ENCODE assay signal across 1 cellular context in the genomic region with DNA sequence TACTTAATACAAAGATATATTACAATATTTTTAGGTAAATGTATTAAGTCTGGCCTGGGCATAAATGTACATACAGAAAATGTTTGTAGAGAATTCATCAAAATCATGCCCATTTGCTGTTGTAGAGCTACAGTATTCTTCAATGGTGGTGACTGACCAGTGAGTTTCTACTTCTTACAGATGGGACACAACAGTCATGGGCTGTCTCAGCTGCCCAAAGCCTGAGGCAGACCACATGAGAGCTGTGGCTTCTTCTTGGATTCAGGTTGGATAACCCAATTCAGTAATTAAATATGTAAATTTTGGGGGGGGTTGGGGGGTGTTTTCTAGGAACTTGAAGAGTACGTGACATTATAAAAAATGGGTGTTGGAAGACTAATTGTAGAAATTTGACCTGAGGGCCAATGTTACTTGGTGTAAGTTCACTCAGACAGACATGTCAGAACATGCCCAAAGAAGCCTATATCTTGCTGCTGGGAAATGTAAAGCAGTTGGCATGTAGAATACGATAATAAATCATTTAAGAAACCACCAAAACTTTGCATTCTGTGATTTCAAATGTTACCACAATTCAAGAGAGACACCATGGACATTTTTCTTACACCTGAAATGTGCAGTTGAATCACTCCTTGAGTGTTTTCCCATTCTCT.
TF ChIP-seq lines count a peak whose summit lies in the region.

No MANE protein-coding gene starts in this region.

TF ChIP-seq in HEK293, 187 proteins besides CTCF, POLR2A, EP300 and RAD21 (continued from another document):
- TF ChIP-seq, protein P1, sequence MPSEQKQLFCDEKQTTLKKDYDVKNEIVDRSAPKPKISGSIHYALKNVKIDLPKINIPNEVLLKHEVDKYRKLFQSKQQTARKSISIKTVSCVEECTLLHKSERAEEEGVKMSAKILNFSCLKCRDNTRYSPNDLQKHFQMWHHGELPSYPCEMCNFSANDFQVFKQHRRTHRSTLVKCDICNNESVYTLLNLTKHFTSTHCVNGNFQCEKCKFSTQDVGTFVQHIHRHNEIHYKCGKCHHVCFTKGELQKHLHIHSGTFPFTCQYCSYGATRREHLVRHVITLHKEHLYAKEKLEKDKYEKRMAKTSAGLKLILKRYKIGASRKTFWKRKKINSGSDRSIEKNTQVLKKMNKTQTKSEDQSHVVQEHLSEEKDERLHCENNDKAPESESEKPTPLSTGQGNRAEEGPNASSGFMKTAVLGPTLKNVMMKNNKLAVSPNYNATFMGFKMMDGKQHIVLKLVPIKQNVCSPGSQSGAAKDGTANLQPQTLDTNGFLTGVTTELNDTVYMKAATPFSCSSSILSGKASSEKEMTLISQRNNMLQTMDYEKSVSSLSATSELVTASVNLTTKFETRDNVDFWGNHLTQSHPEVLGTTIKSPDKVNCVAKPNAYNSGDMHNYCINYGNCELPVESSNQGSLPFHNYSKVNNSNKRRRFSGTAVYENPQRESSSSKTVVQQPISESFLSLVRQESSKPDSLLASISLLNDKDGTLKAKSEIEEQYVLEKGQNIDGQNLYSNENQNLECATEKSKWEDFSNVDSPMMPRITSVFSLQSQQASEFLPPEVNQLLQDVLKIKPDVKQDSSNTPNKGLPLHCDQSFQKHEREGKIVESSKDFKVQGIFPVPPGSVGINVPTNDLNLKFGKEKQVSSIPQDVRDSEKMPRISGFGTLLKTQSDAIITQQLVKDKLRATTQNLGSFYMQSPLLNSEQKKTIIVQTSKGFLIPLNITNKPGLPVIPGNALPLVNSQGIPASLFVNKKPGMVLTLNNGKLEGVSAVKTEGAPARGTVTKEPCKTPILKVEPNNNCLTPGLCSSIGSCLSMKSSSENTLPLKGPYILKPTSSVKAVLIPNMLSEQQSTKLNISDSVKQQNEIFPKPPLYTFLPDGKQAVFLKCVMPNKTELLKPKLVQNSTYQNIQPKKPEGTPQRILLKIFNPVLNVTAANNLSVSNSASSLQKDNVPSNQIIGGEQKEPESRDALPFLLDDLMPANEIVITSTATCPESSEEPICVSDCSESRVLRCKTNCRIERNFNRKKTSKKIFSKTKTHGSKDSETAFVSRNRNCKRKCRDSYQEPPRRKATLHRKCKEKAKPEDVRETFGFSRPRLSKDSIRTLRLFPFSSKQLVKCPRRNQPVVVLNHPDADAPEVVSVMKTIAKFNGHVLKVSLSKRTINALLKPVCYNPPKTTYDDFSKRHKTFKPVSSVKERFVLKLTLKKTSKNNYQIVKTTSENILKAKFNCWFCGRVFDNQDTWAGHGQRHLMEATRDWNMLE (tag by site-specific recombination; conservative IDR thresholded peaks at IDR 0.05; ENCODE audit: low read depth): peak; percentile 24; the same call in 1 of the 2 replicates
- no peak for TF ChIP-seq ZBTB20 (tag by site-specific recombination; IDR thresholded peaks at IDR 0.05)
- TF ChIP-seq, protein P2, sequence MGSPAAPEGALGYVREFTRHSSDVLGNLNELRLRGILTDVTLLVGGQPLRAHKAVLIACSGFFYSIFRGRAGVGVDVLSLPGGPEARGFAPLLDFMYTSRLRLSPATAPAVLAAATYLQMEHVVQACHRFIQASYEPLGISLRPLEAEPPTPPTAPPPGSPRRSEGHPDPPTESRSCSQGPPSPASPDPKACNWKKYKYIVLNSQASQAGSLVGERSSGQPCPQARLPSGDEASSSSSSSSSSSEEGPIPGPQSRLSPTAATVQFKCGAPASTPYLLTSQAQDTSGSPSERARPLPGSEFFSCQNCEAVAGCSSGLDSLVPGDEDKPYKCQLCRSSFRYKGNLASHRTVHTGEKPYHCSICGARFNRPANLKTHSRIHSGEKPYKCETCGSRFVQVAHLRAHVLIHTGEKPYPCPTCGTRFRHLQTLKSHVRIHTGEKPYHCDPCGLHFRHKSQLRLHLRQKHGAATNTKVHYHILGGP (tag by site-specific recombination; IDR thresholded peaks at IDR 0.05): peak; percentile 81
